1 cellular context compared by ENCODE assay signal in genomic region chr16:28304214-28304613, GRCh38.
TF ChIP-seq lines count a peak whose summit lies in the region.

No MANE protein-coding gene starts in this region.

TF ChIP-seq in K562, 482 proteins besides CTCF, POLR2A, EP300 and RAD21 (continued from another document and continues in another):
- TF ChIP-seq CREB5 (CRISPR knock-in tag; IDR thresholded peaks at IDR 0.05) (no peak), RFX5 (IDR thresholded peaks at IDR 0.05; ENCODE audit: low read depth, low read length) (no peak), ZNF668 (CRISPR knock-in tag; IDR thresholded peaks at IDR 0.05) (no peak), STAG1 (CRISPR knock-in tag; IDR thresholded peaks at IDR 0.05; ENCODE audit: borderline replicate concordance) (peak; percentile 58; the same call in 1 of the 2 replicates), DEAF1 (CRISPR knock-in tag; IDR thresholded peaks at IDR 0.05) (no peak), ZBTB34 (CRISPR knock-in tag; IDR thresholded peaks at IDR 0.05) (no peak), MYC (IDR thresholded peaks at IDR 0.05; ENCODE audit: low read depth, low read length) (0 out of 2 replicates have a peak, but pooled peaks have one; percentile 16), MYC (CRISPR knock-in tag; IDR thresholded peaks at IDR 0.05; ENCODE audit: borderline replicate concordance, low read depth) (no peak), ZNF77 (CRISPR knock-in tag; IDR thresholded peaks at IDR 0.05) (no peak), KLF10 (CRISPR knock-in tag; IDR thresholded peaks at IDR 0.05) (no peak), BCLAF1 (IDR thresholded peaks at IDR 0.05; ENCODE audit: borderline replicate concordance in 1 of 2, control insufficient read depth in 1 of 2, low read depth in 2 of 2, low read length in 1 of 2) (no peak), SP1 (CRISPR knock-in tag; IDR thresholded peaks at IDR 0.05) (peak; percentile 20; the same call in 1 of the 2 replicates), HBP1 (CRISPR knock-in tag; IDR thresholded peaks at IDR 0.05) (no peak), ARID3B (CRISPR knock-in tag; IDR thresholded peaks at IDR 0.05; ENCODE audit: borderline replicate concordance) (no peak), PTRF (tag; IDR thresholded peaks at IDR 0.05) (no peak), TAL1 (IDR thresholded peaks at IDR 0.05) (no peak), THRA (IDR thresholded peaks at IDR 0.05) (no peak), MAFK (IDR thresholded peaks at IDR 0.05; ENCODE audit: low read length) (no peak), ATF4 (CRISPR knock-in tag; IDR thresholded peaks at IDR 0.05) (no peak), NBN (IDR thresholded peaks at IDR 0.05; ENCODE audit: low read depth) (no peak), SOX6 (IDR thresholded peaks at IDR 0.05) (no peak), ATF7 (IDR thresholded peaks at IDR 0.05) (no peak), IFI16 (CRISPR knock-in tag; IDR thresholded peaks at IDR 0.05) (no peak), BHLHE40 (IDR thresholded peaks at IDR 0.05; ENCODE audit: low read length) (no peak), ETV6 (IDR thresholded peaks at IDR 0.05; ENCODE audit: borderline replicate concordance in 1 of 2, low read depth in 2 of 2, low read length in 1 of 2) (no peak), ETV6 (CRISPR knock-in tag; IDR thresholded peaks at IDR 0.05; ENCODE audit: borderline replicate concordance) (no peak), SIX5 (IDR thresholded peaks at IDR 0.05; ENCODE audit: borderline replicate concordance in 1 of 2, insufficient read depth in 1 of 2, low read depth in 1 of 2, low read length in 2 of 2) (no peak), ZNF316 (IDR thresholded peaks at IDR 0.05) (no peak), PML (IDR thresholded peaks at IDR 0.05; ENCODE audit: low read length) (no peak), MGA (IDR thresholded peaks at IDR 0.05) (no peak)
